ENCODE assay signal across 8 cellular contexts in genomic region chr17:7314719-7315569, GRCh38. TPM values are rescaled to one million over a fixed set of nuclear protein-coding genes. Genes with fewer than 3 reads are reported as not detected.
DNase-seq lines count a peak whose midpoint lies in the region; ATAC-seq and TF ChIP-seq lines count a peak whose summit lies in the region.

GPS2 (minus strand) TSS chr17:7315360; CDS start chr17:7315052, 308 bp downstream.

- H3K27ac Mint-ChIP-seq in Calu3 (ENCODE audit: unreplicated experiment) = peak within 1 kb of the TSS; percentile 86

- H3K9ac ChIP-seq in HUES64 (ENCODE audit: low read depth, low read length) = peak within 1 kb of the TSS; percentile 80
- H3K9ac ChIP-seq in mucosa of stomach (ENCODE audit: low read length) = peak within 1 kb of the TSS; percentile 79

- TF ChIP-seq CTCF in Calu3 (IDR thresholded peaks at IDR 0.05; ENCODE audit: unreplicated experiment) = no peak

- under 1% methylated on average over 95 of the region's 95 CpGs for WGBS in HUES64
- 0 to 1% methylated on average over 74 to 95 of the region's 95 CpGs for WGBS in esophagus, 2 donors

- H3K4me1 ChIP-seq in HUES64 (ENCODE audit: insufficient read depth, low read length) (0 out of 2 replicates have a peak, but pooled peaks cover 4% of the 10 kb centered on the region), esophagus (ENCODE audit: control insufficient read depth in 2 of 2, insufficient read depth in 2 of 2, low read length in 1 of 2) (peaks cover 0 to 12% of the 10 kb centered on the region in 2 donors), mucosa of stomach (ENCODE audit: control insufficient read depth, insufficient read depth, low read length) (peaks cover 32% of the 10 kb centered on the region)

- H3K27ac ChIP-seq in HUES64 (ENCODE audit: low read depth, low read length) (peak within 1 kb of the TSS; percentile 93), esophagus (ENCODE audit: low read depth in 2 of 2, low read length in 1 of 2) (peak within 1 kb of the TSS; percentile 98)

- H3K9me3 Mint-ChIP-seq in Calu3 (ENCODE audit: low read depth, unreplicated experiment) = no peaks in the 10 kb centered on the region

- no peaks in the 10 kb centered on the region for H3K27me3 Mint-ChIP-seq in Calu3 (ENCODE audit: unreplicated experiment)

- intact Hi-C loops in Calu3 (cut with micrococcal nuclease; ENCODE audit: unreplicated experiment) = no loop called here

- peak; percentile 90 for DNase-seq in Calu3
- DNase-seq in activated T-cell treated with anti-CD3 and anti-CD28 coated beads, Interleukin-2, amount 50 U/mL, for 48 hours = peak; percentile 94 to 96
- peak; percentile 81 to 88 for DNase-seq in stimulated activated CD8-positive, alpha-beta memory T cell treated with anti-CD3 and anti-CD28 coated beads, Interleukin-4, amount 100 ng/mL, for 4 hours (ENCODE audit: low read depth in 2 of 2, low spot score in 1 of 2)

- H3K27me3 ChIP-seq in HUES64 (ENCODE audit: insufficient read depth, low read length) (no peaks in the 10 kb centered on the region), esophagus (ENCODE audit: control insufficient read depth in 1 of 2, insufficient read depth in 2 of 2, low read length in 2 of 2) (no peaks in the 10 kb centered on the region), mucosa of stomach (ENCODE audit: control insufficient read depth, insufficient read depth, low read length) (no peaks in the 10 kb centered on the region)

- CTCF ChIA-PET in Calu3 (lab: Charles Lee) = no interaction called here

- H3K9me3 ChIP-seq in HUES64 (ENCODE audit: insufficient read depth, low read depth, low read length) = no peaks in the 10 kb centered on the region
- no peaks in the 10 kb centered on the region for H3K9me3 ChIP-seq in esophagus (ENCODE audit: control insufficient read depth in 2 of 2, insufficient read depth in 1 of 2, low read depth in 1 of 2, low read length in 1 of 2)
- no peaks in the 10 kb centered on the region for H3K9me3 ChIP-seq in mucosa of stomach (ENCODE audit: control insufficient read depth, low read length)

- H3K4me3 ChIP-seq in HUES64 (ENCODE audit: low read length) (peak within 1 kb of the TSS; percentile 82), esophagus (ENCODE audit: low read depth in 1 of 2, low read length in 2 of 2) (peak within 1 kb of the TSS; percentile 61 to 84), mucosa of stomach (ENCODE audit: low read length) (peak within 1 kb of the TSS; percentile 70)

- peak; percentile 78 for ATAC-seq in GM21390 (IDR thresholded peaks at IDR 0.05; ENCODE audit: unreplicated experiment)

- no TSS peak for BruUV-seq in Calu3 (replicated peaks; lab: Mats Ljungman, UMichigan)

- peaks cover 28% of the 10 kb centered on the region for H3K4me1 Mint-ChIP-seq in Calu3 (ENCODE audit: low read depth, unreplicated experiment)

- peak within 1 kb of the TSS; percentile 82 for H3K4me3 Mint-ChIP-seq in Calu3 (ENCODE audit: low read depth, unreplicated experiment)

- H3K36me3 Mint-ChIP-seq in Calu3 (ENCODE audit: insufficient read depth, unreplicated experiment) = peaks cover 76% of the 10 kb centered on the region

- H3K36me3 ChIP-seq in HUES64 (ENCODE audit: insufficient read depth, low read length) (peaks cover 69% of the 10 kb centered on the region), esophagus (ENCODE audit: control insufficient read depth in 2 of 2, insufficient read depth in 2 of 2, low read length in 1 of 2) (peaks cover 25 to 43% of the 10 kb centered on the region in 2 donors), mucosa of stomach (ENCODE audit: control insufficient read depth, insufficient read depth, low read length) (peaks cover 17% of the 10 kb centered on the region)

TF ChIP-seq in PFSK-1, 5 proteins besides CTCF, POLR2A, EP300 and RAD21:
- TF ChIP-seq REST (IDR thresholded peaks at IDR 0.05; ENCODE audit: insufficient read depth in 1 of 2, low read depth in 2 of 2, low read length in 2 of 2) (peak; percentile 89 to 93), SIN3A (IDR thresholded peaks at IDR 0.05; ENCODE audit: borderline replicate concordance, insufficient read depth, low read length) (peak; percentile 85; the same call in 1 of the 2 replicates), POLR2AphosphoS5 (IDR thresholded peaks at IDR 0.05; ENCODE audit: low read depth, low read length) (peak; percentile 88), FOXP2 (optimal IDR thresholded peaks at IDR 0.05; ENCODE audit: borderline replicate concordance, extremely low read depth, extremely low read length, insufficient read depth) (peak; percentile 93), TAF1 (IDR thresholded peaks at IDR 0.05; ENCODE audit: borderline replicate concordance, insufficient read depth, low read length) (peak; percentile 76; the same call in 1 of the 2 replicates)

RNA-seq across cellular contexts. Expression of gene GPS2, which starts in this region (rescaled TPM):
- 59.6 and 61.1 TPM in 2 replicates for total RNA-seq in Calu3 (2022)
- 69.3 TPM for polyA plus RNA-seq in HUES64 (2013, experiment 1 of 2)
- polyA plus RNA-seq in HUES64 (2013, experiment 2 of 2) = 54.4 TPM
- polyA plus RNA-seq in PFSK-1 (2012; ENCODE audit: insufficient read length, low read depth) = 191 TPM
- polyA plus RNA-seq in esophagus = 10 to 100 TPM; 54.5 to 56.5 TPM

Comparison
In these comparisons a context has a peak if more than half of its experiments do, and no peak if none do; other contexts are left out.
1. Peak in every context shown above with its lines: DNase-seq, ATAC-seq, H3K4me3 ChIP-seq and H3K27ac ChIP-seq.